19 cellular contexts compared by ENCODE assay signal in the genomic region with DNA sequence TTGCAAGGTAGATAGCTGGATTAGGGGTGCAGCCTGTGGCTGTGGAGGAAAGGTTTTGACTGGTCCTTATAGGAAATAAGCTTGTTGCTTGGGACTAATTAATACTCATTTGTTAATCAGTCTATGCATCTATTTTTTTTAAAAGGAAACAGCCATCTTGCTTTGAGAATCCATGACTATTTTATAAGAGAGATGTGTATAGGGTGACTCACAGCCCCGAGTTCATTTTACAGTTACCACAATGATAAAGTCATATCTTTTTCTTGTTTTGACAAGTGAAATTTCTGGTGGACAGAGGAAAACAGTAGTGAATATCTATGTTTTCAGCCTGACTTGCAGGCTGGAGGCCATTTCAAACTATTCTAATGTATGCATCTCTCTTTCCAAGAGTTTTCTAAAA.
A peak's percentile ranks its signal among the peaks of the same experiment; 100 is the strongest.
DNase-seq lines count a peak whose midpoint lies in the region; ATAC-seq and TF ChIP-seq lines count a peak whose summit lies in the region.
"Had no signal": no experiment of that assay in that cellular context is flagged by ENCODE, and none has a peak within 500 bp of the region (broad histone marks: within the 10 kb centered on the region; RNA-seq: fewer than 3 reads in every experiment).

No MANE protein-coding gene starts in this region.

- peak; percentile 34; the same call in 2 of the 3 replicates for ATAC-seq in SK-N-SH treated with all-trans-retinoic acid at 6 μM for 48 hours
- ATAC-seq: Panc1; stimulated activated naive CD8-positive, alpha-beta T cell treated with anti-CD3 and anti-CD28 coated beads, Interleukin-15, amount 100 ng/mL, for 72 hours had no signal

- DNase-seq in HS-5 (ENCODE audit: low read depth): peak; percentile 31
- DNase-seq in epithelial cell of prostate (ENCODE audit: low read depth, low spot score): peak; percentile 33
- DNase-seq in smooth muscle cell of the brain vasculature (ENCODE audit: low read depth, low spot score): peak; percentile 9
- no peak for DNase-seq in NCI-H128 (lab: John Stamatoyannopoulos, UW; ENCODE audit: unreplicated experiment)
- DNase-seq in kidney tubule cell (ENCODE audit: low spot score): no peak
- no peak for DNase-seq in effector CD4-positive, alpha-beta T cell
- DNase-seq: activated B cell treated with CpG ODN at 0.5 μM for 24 hours; activated CD4-positive, alpha-beta T cell treated with anti-CD3 and anti-CD28 coated beads, Interleukin-2, amount 50 U/mL, for 48 hours; activated effector memory CD4-positive, alpha-beta T cell treated with Interleukin-2 at 50 U/mL for 16 hours; NCI-H1930; NCI-H2227 treated with DMSO at 0.1 percent for 48 hours; small intestine; stimulated activated CD4-positive, alpha-beta T cell treated with anti-CD3 and anti-CD28 coated beads, Interleukin-4, amount 100 ng/mL, for 24 hours; stimulated activated naive CD8-positive, alpha-beta T cell treated with anti-CD3 and anti-CD28 coated beads, Interleukin-15, amount 100 ng/mL, for 72 hours; T-helper 9 cell; trophoblast cell had no signal

- peak overlapping the region; percentile 45 for H3K27ac ChIP-seq in epithelial cell of prostate
- H3K27ac ChIP-seq: hepatocyte had no signal

TF ChIP-seq in SK-N-SH treated with all-trans-retinoic acid at 6 μM for 48 hours, 23 proteins besides CTCF, POLR2A, EP300 and RAD21:
- TF ChIP-seq, protein P1, sequence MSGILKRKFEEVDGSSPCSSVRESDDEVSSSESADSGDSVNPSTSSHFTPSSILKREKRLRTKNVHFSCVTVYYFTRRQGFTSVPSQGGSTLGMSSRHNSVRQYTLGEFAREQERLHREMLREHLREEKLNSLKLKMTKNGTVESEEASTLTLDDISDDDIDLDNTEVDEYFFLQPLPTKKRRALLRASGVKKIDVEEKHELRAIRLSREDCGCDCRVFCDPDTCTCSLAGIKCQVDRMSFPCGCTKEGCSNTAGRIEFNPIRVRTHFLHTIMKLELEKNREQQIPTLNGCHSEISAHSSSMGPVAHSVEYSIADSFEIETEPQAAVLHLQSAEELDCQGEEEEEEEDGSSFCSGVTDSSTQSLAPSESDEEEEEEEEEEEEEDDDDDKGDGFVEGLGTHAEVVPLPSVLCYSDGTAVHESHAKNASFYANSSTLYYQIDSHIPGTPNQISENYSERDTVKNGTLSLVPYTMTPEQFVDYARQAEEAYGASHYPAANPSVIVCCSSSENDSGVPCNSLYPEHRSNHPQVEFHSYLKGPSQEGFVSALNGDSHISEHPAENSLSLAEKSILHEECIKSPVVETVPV (CRISPR knock-in tag; IDR thresholded peaks at IDR 0.05): no peak
- TF ChIP-seq ISL1 (CRISPR knock-in tag; IDR thresholded peaks at IDR 0.05): no peak

Comparison
In these comparisons a context has a peak if more than half of its experiments do, and no peak if none do; other contexts are left out.
1. DNase-seq: peak in HS-5 (single experiment), epithelial cell of prostate (single experiment) and smooth muscle cell of the brain vasculature (single experiment); none in NCI-H128 (single experiment), kidney tubule cell (single experiment) and effector CD4-positive, alpha-beta T cell (single experiment).